1 cellular context compared by ENCODE assay signal in genomic region chr16:1492923-1493745, GRCh38.
TF ChIP-seq lines count a peak whose summit lies in the region.

TSS of gene TELO2 (plus strand) at chr16:1493360. CDS start at chr16:1494282, 922 bp downstream.

TF ChIP-seq in K562, 482 proteins besides CTCF, POLR2A, EP300 and RAD21 (continued from another document):
- TF ChIP-seq L3MBTL2 (IDR thresholded peaks at IDR 0.05) (peak; percentile 96), ETV5 (CRISPR knock-in tag; IDR thresholded peaks at IDR 0.05; ENCODE audit: low read depth) (no peak; the same call in 1 of the 2 replicates), CCNT2 (IDR thresholded peaks at IDR 0.05; ENCODE audit: borderline replicate concordance, extremely low read depth, insufficient read length, low read depth, low read length) (peak; percentile 58), RREB1 (CRISPR knock-in tag; IDR thresholded peaks at IDR 0.05) (peak; percentile 17; the same call in 1 of the 2 replicates), GABPA (tag; conservative IDR thresholded peaks at IDR 0.05; ENCODE audit: low read depth) (peak; percentile 63), PML (IDR thresholded peaks at IDR 0.05; ENCODE audit: low read length) (peak; percentile 25; the same call in 1 of the 2 replicates), NFXL1 (CRISPR knock-in tag; IDR thresholded peaks at IDR 0.05) (0 out of 2 replicates have a peak, but pooled peaks have one; percentile 30), ATF3 (IDR thresholded peaks at IDR 0.05) (no peak), ATF3 (CRISPR knock-in tag; conservative IDR thresholded peaks at IDR 0.05) (0 out of 2 replicates have a peak, but pooled peaks have one; percentile 62), NEUROD1 (IDR thresholded peaks at IDR 0.05; ENCODE audit: borderline replicate concordance, low read depth, low read length, partially characterized antibody) (peak; percentile 41), HDAC1 (IDR thresholded peaks at IDR 0.05) (peak; percentile 11 to 91; a peak in 2 of 4 replicates)
- TF ChIP-seq, protein P1, sequence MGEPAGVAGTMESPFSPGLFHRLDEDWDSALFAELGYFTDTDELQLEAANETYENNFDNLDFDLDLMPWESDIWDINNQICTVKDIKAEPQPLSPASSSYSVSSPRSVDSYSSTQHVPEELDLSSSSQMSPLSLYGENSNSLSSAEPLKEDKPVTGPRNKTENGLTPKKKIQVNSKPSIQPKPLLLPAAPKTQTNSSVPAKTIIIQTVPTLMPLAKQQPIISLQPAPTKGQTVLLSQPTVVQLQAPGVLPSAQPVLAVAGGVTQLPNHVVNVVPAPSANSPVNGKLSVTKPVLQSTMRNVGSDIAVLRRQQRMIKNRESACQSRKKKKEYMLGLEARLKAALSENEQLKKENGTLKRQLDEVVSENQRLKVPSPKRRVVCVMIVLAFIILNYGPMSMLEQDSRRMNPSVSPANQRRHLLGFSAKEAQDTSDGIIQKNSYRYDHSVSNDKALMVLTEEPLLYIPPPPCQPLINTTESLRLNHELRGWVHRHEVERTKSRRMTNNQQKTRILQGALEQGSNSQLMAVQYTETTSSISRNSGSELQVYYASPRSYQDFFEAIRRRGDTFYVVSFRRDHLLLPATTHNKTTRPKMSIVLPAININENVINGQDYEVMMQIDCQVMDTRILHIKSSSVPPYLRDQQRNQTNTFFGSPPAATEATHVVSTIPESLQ (CRISPR knock-in tag; IDR thresholded peaks at IDR 0.05), result peak; percentile 25; the same call in 1 of the 2 replicates
- TF ChIP-seq, protein P2, sequence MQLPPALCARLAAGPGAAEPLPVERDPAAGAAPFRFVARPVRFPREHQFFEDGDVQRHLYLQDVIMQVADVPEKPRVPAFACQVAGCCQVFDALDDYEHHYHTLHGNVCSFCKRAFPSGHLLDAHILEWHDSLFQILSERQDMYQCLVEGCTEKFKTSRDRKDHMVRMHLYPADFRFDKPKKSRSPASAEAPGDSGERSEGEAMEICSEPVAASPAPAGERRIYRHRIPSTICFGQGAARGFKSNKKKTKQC (CRISPR knock-in tag; IDR thresholded peaks at IDR 0.05), result peak; percentile 67; the same call in 1 of the 2 replicates
